21 cellular contexts compared by ENCODE assay signal in the genomic region with DNA sequence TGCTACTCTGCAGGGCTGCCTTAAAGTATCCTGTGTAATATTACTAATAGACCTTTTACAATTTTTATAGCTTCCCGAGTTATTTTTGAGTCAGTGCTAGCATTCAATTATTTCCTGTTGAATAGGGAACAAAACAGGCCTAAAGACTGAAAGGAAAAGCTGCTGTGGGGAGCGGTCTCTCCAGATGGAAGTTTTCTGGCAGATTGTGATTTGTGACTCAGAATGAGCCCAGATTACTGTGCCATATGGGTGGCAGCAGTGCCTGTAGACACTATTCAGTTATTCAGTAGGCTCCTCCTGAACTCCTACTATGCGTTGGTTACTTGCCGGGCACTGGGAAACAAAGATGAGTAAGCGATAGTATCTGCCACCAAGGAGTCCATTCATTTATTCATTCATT.
DNase-seq lines count a peak whose midpoint lies in the region; ATAC-seq and TF ChIP-seq lines count a peak whose summit lies in the region.
"Had no signal": no experiment of that assay in that cellular context is flagged by ENCODE, and none has a peak within 500 bp of the region (broad histone marks: within the 10 kb centered on the region; RNA-seq: fewer than 3 reads in every experiment).

No MANE protein-coding gene starts in this region.

- H3K36me3 ChIP-seq in GM23338 (ENCODE audit: insufficient read depth) (no peaks in the 10 kb centered on the region), fibroblast of lung (ENCODE audit: control insufficient read depth, insufficient read depth, low read length) (no peaks in the 10 kb centered on the region), sigmoid colon (no peaks in the 10 kb centered on the region)
- H3K36me3 ChIP-seq: gastroesophageal sphincter, left ventricle myocardium inferior, pancreas, thoracic aorta had no signal

- H3K27ac Mint-ChIP-seq in GM23338, result 0 out of 2 replicates have a peak overlapping the region, but pooled peaks have one; percentile 1
- no peak overlapping the region for H3K27ac Mint-ChIP-seq in activated CD4-positive, alpha-beta memory T cell treated with anti-CD3 and anti-CD28 coated beads for 36 hours

- H3K4me3 ChIP-seq in GM23338, result no peak overlapping the region
- H3K4me3 ChIP-seq in fibroblast of lung (replicated peaks in 1 of 4; ENCODE audit: control extremely low read depth in 1 of 4, insufficient read depth in 1 of 4, low read depth in 3 of 4, low read length in 4 of 4), result no peak overlapping the region
- H3K4me3 ChIP-seq in sigmoid colon, result no peak overlapping the region
- H3K4me3 ChIP-seq: gastroesophageal sphincter, left ventricle myocardium inferior, pancreas, skin epidermis, thoracic aorta had no signal

- POLR2A ChIA-PET in activated CD4-positive, alpha-beta memory T cell treated with anti-CD3 and anti-CD28 coated beads for 36 hours (lab: Charles Lee), result no interaction called here

- H3K4me3 Mint-ChIP-seq in GM23338, result no peak overlapping the region
- H3K4me3 Mint-ChIP-seq in activated CD4-positive, alpha-beta memory T cell treated with anti-CD3 and anti-CD28 coated beads for 36 hours, result no peak overlapping the region
- H3K4me3 Mint-ChIP-seq: naive B cell had no signal

- H3K36me3 Mint-ChIP-seq in GM23338 (ENCODE audit: low read depth), result no peaks in the 10 kb centered on the region
- H3K36me3 Mint-ChIP-seq in activated CD4-positive, alpha-beta memory T cell treated with anti-CD3 and anti-CD28 coated beads for 36 hours, result peaks cover 2% of the 10 kb centered on the region

- no peaks in the 10 kb centered on the region for H4K20me1 ChIP-seq in GM23338 (replicated peaks; ENCODE audit: insufficient read depth)
- H4K20me1 ChIP-seq in fibroblast of lung (ENCODE audit: control insufficient read depth, extremely low read depth, insufficient read depth, low read length), result no peaks in the 10 kb centered on the region

- H3K27ac ChIP-seq in GM23338 (ENCODE audit: low read depth), result no peak overlapping the region
- H3K27ac ChIP-seq in fibroblast of lung (ENCODE audit: insufficient read depth, low read length), result no peak overlapping the region
- no peak overlapping the region for H3K27ac ChIP-seq in sigmoid colon
- H3K27ac ChIP-seq: gastroesophageal sphincter, left ventricle myocardium inferior, pancreas, skin epidermis, thoracic aorta had no signal

- no peaks in the 10 kb centered on the region for H3K27me3 ChIP-seq in GM23338 (ENCODE audit: insufficient read depth)
- no peaks in the 10 kb centered on the region for H3K27me3 ChIP-seq in fibroblast of lung (ENCODE audit: control insufficient read depth, insufficient read depth, low read length)
- no peaks in the 10 kb centered on the region for H3K27me3 ChIP-seq in sigmoid colon
- H3K27me3 ChIP-seq: gastroesophageal sphincter, pancreas had no signal

- ATAC-seq in GM23338 (no peak), HG03280 (IDR thresholded peaks at IDR 0.05; ENCODE audit: unreplicated experiment) (no peak)
- ATAC-seq: gastroesophageal sphincter, pancreas had no signal

- CTCF ChIA-PET in activated CD4-positive, alpha-beta memory T cell treated with anti-CD3 and anti-CD28 coated beads for 36 hours (lab: Charles Lee), result no interaction called here

- TF ChIP-seq POLR2A in sigmoid colon (IDR thresholded peaks at IDR 0.05), result no peak

- H3K27me3 Mint-ChIP-seq in GM23338 (ENCODE audit: insufficient read depth, low read depth, poor library complexity), result peaks cover 2% of the 10 kb centered on the region
- H3K27me3 Mint-ChIP-seq in activated CD4-positive, alpha-beta memory T cell treated with anti-CD3 and anti-CD28 coated beads for 36 hours, result no peaks in the 10 kb centered on the region
- H3K27me3 Mint-ChIP-seq: naive B cell had no signal

- DNase-seq in GM23338 (ENCODE audit: low spot score) (no peak), RPMI7951 (ENCODE audit: low read depth) (peak; percentile 93), fibroblast of lung (ENCODE audit: low read depth in 2 of 2) (peak; percentile 33 to 42), pulmonary artery endothelial cell (ENCODE audit: low read depth, low spot score) (peak; percentile 61), sigmoid colon (no peak)
- no peak for DNase-seq in stimulated activated CD8-positive, alpha-beta memory T cell treated with anti-CD3 and anti-CD28 coated beads, Interleukin-4, amount 100 ng/mL, for 48 hours
- DNase-seq in activated CD4-positive, alpha-beta memory T cell treated with anti-CD3 and anti-CD28 coated beads for 36 hours, result no peak
- DNase-seq: activated effector memory CD4-positive, alpha-beta T cell treated with Interleukin-2 at 50 U/mL for 16 hours; AML-193; amniotic stem cell; Calu3; Kasumi-1; left ventricle myocardium inferior; naive B cell; NCI-H1417; pancreas; SHP77 treated with DMSO at 0.1 percent for 48 hours had no signal

- no peak for TF ChIP-seq EP300 in sigmoid colon (IDR thresholded peaks at IDR 0.05)

- peaks cover 16% of the 10 kb centered on the region for H3K4me1 Mint-ChIP-seq in GM23338
- no peaks in the 10 kb centered on the region for H3K4me1 Mint-ChIP-seq in activated CD4-positive, alpha-beta memory T cell treated with anti-CD3 and anti-CD28 coated beads for 36 hours (ENCODE audit: low read depth)

- H3K9me3 ChIP-seq in fibroblast of lung (ENCODE audit: control insufficient read depth, insufficient read depth, low read depth, low read length) (no peaks in the 10 kb centered on the region), sigmoid colon (peaks cover 0 to 5% (median 2%) of the 10 kb centered on the region in 4 donors)
- H3K9me3 ChIP-seq: left ventricle myocardium inferior, pancreas had no signal

- no peaks in the 10 kb centered on the region for H3F3A ChIP-seq in GM23338 (replicated peaks; ENCODE audit: low read depth)

- H3K79me2 ChIP-seq in GM23338 (replicated peaks; ENCODE audit: insufficient read depth) (no peaks in the 10 kb centered on the region), fibroblast of lung (ENCODE audit: control insufficient read depth, insufficient read depth, low read length) (no peaks in the 10 kb centered on the region)

- H3K4me2 ChIP-seq in GM23338 (no peak overlapping the region), fibroblast of lung (ENCODE audit: extremely low read depth, insufficient read depth, low read length) (no peak overlapping the region)

- H2AFZ ChIP-seq in GM23338 (no peak overlapping the region), fibroblast of lung (ENCODE audit: low read length) (no peak overlapping the region)

- TF ChIP-seq CTCF in GM23338 (conservative IDR thresholded peaks at IDR 0.05; ENCODE audit: low read depth in 2 of 2) (no peak), fibroblast of lung (conservative IDR thresholded peaks at IDR 0.05 in 1 of 2, IDR thresholded peaks at IDR 0.05 in 1 of 2; ENCODE audit: low read depth in 1 of 2, low read length in 2 of 2) (no peak), sigmoid colon (IDR thresholded peaks at IDR 0.05) (no peak)

- intact Hi-C loops in activated CD4-positive, alpha-beta memory T cell treated with anti-CD3 and anti-CD28 coated beads for 36 hours (cut with micrococcal nuclease), result no loop called here
- intact Hi-C loops in sigmoid colon (cut with DNase I), result no loop called here

- H3K4me1 ChIP-seq in GM23338 (ENCODE audit: insufficient read depth), result peaks cover 13% of the 10 kb centered on the region; the same call in 1 of the 2 replicates
- no peaks in the 10 kb centered on the region for H3K4me1 ChIP-seq in fibroblast of lung (ENCODE audit: control insufficient read depth, extremely low read depth, insufficient read depth, low read length)
- peaks cover 0 to 17% (median 0%) of the 10 kb centered on the region in 4 donors for H3K4me1 ChIP-seq in sigmoid colon
- H3K4me1 ChIP-seq: pancreas had no signal

- no peak overlapping the region for H3K9ac ChIP-seq in fibroblast of lung (ENCODE audit: insufficient read depth, low read length)

- WGBS in sigmoid colon, 2 donors, result 76 to 89% methylated on average over 5 of the region's 5 CpGs

- H3K9me2 ChIP-seq in GM23338 (ENCODE audit: insufficient read depth), result no peaks in the 10 kb centered on the region

- H3K9me3 Mint-ChIP-seq in GM23338, result no peaks in the 10 kb centered on the region; the same call in 2 of the 3 replicates
- no peaks in the 10 kb centered on the region for H3K9me3 Mint-ChIP-seq in activated CD4-positive, alpha-beta memory T cell treated with anti-CD3 and anti-CD28 coated beads for 36 hours

TF ChIP-seq in GM23338, 12 proteins besides CTCF, POLR2A, EP300 and RAD21 (continues in another document):
- no peak for TF ChIP-seq NANOG (IDR thresholded peaks at IDR 0.05; ENCODE audit: borderline replicate concordance)
- no peak for TF ChIP-seq JUNB (IDR thresholded peaks at IDR 0.05; ENCODE audit: unreplicated experiment)
- TF ChIP-seq POLR2AphosphoS5 (IDR thresholded peaks at IDR 0.05; ENCODE audit: low read depth), result no peak
- no peak for TF ChIP-seq STAT1 (IDR thresholded peaks at IDR 0.05; ENCODE audit: unreplicated experiment)
- TF ChIP-seq ZNF114 (CRISPR knock-in tag; IDR thresholded peaks at IDR 0.05), result no peak
- no peak for TF ChIP-seq EZH2phosphoT487 (IDR thresholded peaks at IDR 0.05; ENCODE audit: unreplicated experiment)
- TF ChIP-seq, protein P1, sequence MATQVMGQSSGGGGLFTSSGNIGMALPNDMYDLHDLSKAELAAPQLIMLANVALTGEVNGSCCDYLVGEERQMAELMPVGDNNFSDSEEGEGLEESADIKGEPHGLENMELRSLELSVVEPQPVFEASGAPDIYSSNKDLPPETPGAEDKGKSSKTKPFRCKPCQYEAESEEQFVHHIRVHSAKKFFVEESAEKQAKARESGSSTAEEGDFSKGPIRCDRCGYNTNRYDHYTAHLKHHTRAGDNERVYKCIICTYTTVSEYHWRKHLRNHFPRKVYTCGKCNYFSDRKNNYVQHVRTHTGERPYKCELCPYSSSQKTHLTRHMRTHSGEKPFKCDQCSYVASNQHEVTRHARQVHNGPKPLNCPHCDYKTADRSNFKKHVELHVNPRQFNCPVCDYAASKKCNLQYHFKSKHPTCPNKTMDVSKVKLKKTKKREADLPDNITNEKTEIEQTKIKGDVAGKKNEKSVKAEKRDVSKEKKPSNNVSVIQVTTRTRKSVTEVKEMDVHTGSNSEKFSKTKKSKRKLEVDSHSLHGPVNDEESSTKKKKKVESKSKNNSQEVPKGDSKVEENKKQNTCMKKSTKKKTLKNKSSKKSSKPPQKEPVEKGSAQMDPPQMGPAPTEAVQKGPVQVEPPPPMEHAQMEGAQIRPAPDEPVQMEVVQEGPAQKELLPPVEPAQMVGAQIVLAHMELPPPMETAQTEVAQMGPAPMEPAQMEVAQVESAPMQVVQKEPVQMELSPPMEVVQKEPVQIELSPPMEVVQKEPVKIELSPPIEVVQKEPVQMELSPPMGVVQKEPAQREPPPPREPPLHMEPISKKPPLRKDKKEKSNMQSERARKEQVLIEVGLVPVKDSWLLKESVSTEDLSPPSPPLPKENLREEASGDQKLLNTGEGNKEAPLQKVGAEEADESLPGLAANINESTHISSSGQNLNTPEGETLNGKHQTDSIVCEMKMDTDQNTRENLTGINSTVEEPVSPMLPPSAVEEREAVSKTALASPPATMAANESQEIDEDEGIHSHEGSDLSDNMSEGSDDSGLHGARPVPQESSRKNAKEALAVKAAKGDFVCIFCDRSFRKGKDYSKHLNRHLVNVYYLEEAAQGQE (IDR thresholded peaks at IDR 0.05; ENCODE audit: unreplicated experiment), result no peak
- TF ChIP-seq CREB1 (CRISPR knock-in tag; IDR thresholded peaks at IDR 0.05; ENCODE audit: low read depth), result no peak

Comparison
In these comparisons a context has a peak if more than half of its experiments do, and no peak if none do; other contexts are left out.
1. DNase-seq: peak in RPMI7951 (single experiment), fibroblast of lung (2 of 2) and pulmonary artery endothelial cell (single experiment); none in GM23338 (single experiment), stimulated activated CD8-positive, alpha-beta memory T cell treated with anti-CD3 and anti-CD28 coated beads, Interleukin-4, amount 100 ng/mL, for 48 hours (single experiment), activated CD4-positive, alpha-beta memory T cell treated with anti-CD3 and anti-CD28 coated beads for 36 hours (single experiment) and sigmoid colon (single experiment).